ENCODE assay signal across 19 cellular contexts in the genomic region with DNA sequence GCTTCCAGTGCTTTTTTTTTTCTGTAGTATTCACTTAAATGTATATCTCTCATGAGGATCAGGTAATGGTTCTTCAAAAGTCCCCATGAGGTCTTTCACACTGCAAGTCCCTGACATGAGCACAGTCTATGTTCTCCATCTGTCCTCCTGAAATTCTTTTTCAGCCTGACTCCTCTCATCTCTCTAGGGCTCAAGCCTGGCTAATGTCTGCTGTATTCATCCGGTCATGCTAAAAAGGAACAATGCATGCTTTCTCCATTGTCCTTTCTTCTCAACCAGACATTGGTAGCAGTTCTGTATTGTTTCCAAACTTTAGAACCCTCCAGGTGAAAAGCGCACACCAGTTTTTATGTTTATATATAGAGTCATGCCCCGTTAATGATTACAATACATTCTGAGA.
"Had no signal": no experiment of that assay in that cellular context is flagged by ENCODE, and none has a peak within 500 bp of the region (broad histone marks: within the 10 kb centered on the region; RNA-seq: fewer than 3 reads in every experiment).

No MANE protein-coding gene starts in this region.

- H3K9ac ChIP-seq: parathyroid adenoma had no signal

- H3K27me3 ChIP-seq: colonic mucosa, foreskin keratinocyte, heart left ventricle, spleen, testis had no signal

- H3K4me1 ChIP-seq: colonic mucosa, foreskin keratinocyte, heart left ventricle, left ventricle myocardium inferior, lower lobe of right lung, parathyroid adenoma, psoas muscle, spleen, testis had no signal

- H3K9me3 ChIP-seq: colonic mucosa, heart left ventricle, left ventricle myocardium inferior, lower lobe of right lung, psoas muscle, testis had no signal

- H3K79me2 ChIP-seq: parathyroid adenoma had no signal

- H3K4me3 ChIP-seq: colonic mucosa, heart left ventricle, left ventricle myocardium inferior, lower lobe of right lung, psoas muscle, spleen, testis had no signal

- H3K36me3 ChIP-seq: colonic mucosa, heart left ventricle, left ventricle myocardium inferior, lower lobe of right lung, spleen had no signal

- H3K27ac ChIP-seq: colonic mucosa, foreskin keratinocyte, heart left ventricle, left ventricle myocardium inferior, lower lobe of right lung, parathyroid adenoma, psoas muscle, spleen, testis had no signal

- DNase-seq: cerebellar nuclear complex; colonic mucosa; effector CD4-positive, alpha-beta T cell; endodermal cell; erythroblast; foreskin keratinocyte; heart left ventricle; hippocampal formation; left ventricle myocardium inferior; lower lobe of right lung; mesenchymal stem cell; naive B cell; psoas muscle; spleen; stimulated activated CD4-positive, alpha-beta T cell treated with anti-CD3 and anti-CD28 coated beads, Interleukin-15, amount 100 ng/mL, for 24 hours; stimulated activated CD4-positive, alpha-beta T cell treated with anti-CD3 and anti-CD28 coated beads, Interleukin-1b, Interleukin-23, amount 100 ng/mL, for 48 hours; stimulated activated CD4-positive, alpha-beta T cell treated with anti-CD3 and anti-CD28 coated beads, Interleukin-4, amount 100 ng/mL, for 24 hours; testis had no signal

- H2AFZ ChIP-seq: parathyroid adenoma had no signal
